29 cellular contexts compared by ENCODE assay signal in genomic region chr22:19238900-19239299, GRCh38. TPM values are rescaled to one million over a fixed set of nuclear protein-coding genes. Genes with fewer than 3 reads are reported as not detected.
A peak's percentile ranks its signal among the peaks of the same experiment; 100 is the strongest.
DNase-seq lines count a peak whose midpoint lies in the region; ATAC-seq and TF ChIP-seq lines count a peak whose summit lies in the region.
"Had no signal": no experiment of that assay in that cellular context is flagged by ENCODE, and none has a peak within 500 bp of the region (broad histone marks: within the 10 kb centered on the region; RNA-seq: fewer than 3 reads in every experiment).

No MANE protein-coding gene starts in this region.

- ATAC-seq in upper lobe of right lung (peak; percentile 72), GM21390 (IDR thresholded peaks at IDR 0.05; ENCODE audit: unreplicated experiment) (no peak)
- ATAC-seq: effector memory CD8-positive, alpha-beta T cell; Panc1; right lobe of liver had no signal

- H3K36me3 ChIP-seq in adipocyte (ENCODE audit: control insufficient read depth, insufficient read depth, low read length, severe bottlenecking) = peaks cover 74% of the 10 kb centered on the region
- peaks cover 0 to 50% (median 21%) of the 10 kb centered on the region in 4 donors for H3K36me3 ChIP-seq in esophagus muscularis mucosa
- H3K36me3 ChIP-seq in upper lobe of right lung = peaks cover 4% of the 10 kb centered on the region
- H3K36me3 ChIP-seq in endodermal cell (ENCODE audit: control insufficient read depth, insufficient read depth, low read length) = peaks cover 5% of the 10 kb centered on the region
- H3K36me3 ChIP-seq: right lobe of liver, transverse colon had no signal

- H3K4me1 ChIP-seq in adipocyte (ENCODE audit: control insufficient read depth, insufficient read depth, low read length) (peaks cover 6% of the 10 kb centered on the region), esophagus muscularis mucosa (peaks cover 3 to 13% (median 7%) of the 10 kb centered on the region in 4 donors), upper lobe of right lung (no peaks in the 10 kb centered on the region), endodermal cell (ENCODE audit: control insufficient read depth, insufficient read depth, low read length) (no peaks in the 10 kb centered on the region)
- H3K4me1 ChIP-seq: parathyroid adenoma, right lobe of liver, transverse colon had no signal

- no peak for TF ChIP-seq CTCF in esophagus muscularis mucosa (IDR thresholded peaks at IDR 0.05)
- TF ChIP-seq CTCF in upper lobe of right lung (IDR thresholded peaks at IDR 0.05) = no peak
- TF ChIP-seq CTCF in endodermal cell (conservative IDR thresholded peaks at IDR 0.05) = no peak

- H3K9ac ChIP-seq in adipocyte (ENCODE audit: low read length) (no peak overlapping the region), endodermal cell (ENCODE audit: extremely low read depth, low read length, poor library complexity, severe bottlenecking) (no peak overlapping the region)
- H3K9ac ChIP-seq: GM23248, parathyroid adenoma had no signal

- H3K4me3 ChIP-seq in adipocyte (ENCODE audit: low read length) = no peak overlapping the region
- H3K4me3 ChIP-seq in esophagus muscularis mucosa = no peak overlapping the region
- no peak overlapping the region for H3K4me3 ChIP-seq in upper lobe of right lung
- H3K4me3 ChIP-seq in endodermal cell (ENCODE audit: low read length) = no peak overlapping the region
- H3K4me3 ChIP-seq: coronary artery, GM23248, hepatocyte, right lobe of liver, transverse colon had no signal

- H3K27ac Mint-ChIP-seq in endodermal cell = no peak overlapping the region
- H3K27ac Mint-ChIP-seq: activated T-helper 2 cell treated with anti-CD3 and anti-CD28 coated beads, Interferon-gamma antibody, Interleukin-2, Interleukin-4, amounts not matched to agents 10 μg/mL and 5 μg/mL and 100 μg/mL, durations not matched to agents 14 hours and 24 hours and 36 hours; effector memory CD8-positive, alpha-beta T cell; memory B cell had no signal

- peak overlapping the region; percentile 33 to 69 (median 56) for H3K27ac ChIP-seq in esophagus muscularis mucosa (replicated peaks in 1 of 4)
- H3K27ac ChIP-seq in upper lobe of right lung = no peak overlapping the region
- no peak overlapping the region for H3K27ac ChIP-seq in endodermal cell (ENCODE audit: low read depth, low read length)
- H3K27ac ChIP-seq: GM23248, hepatocyte, parathyroid adenoma, right lobe of liver, transverse colon, WERI-Rb-1 had no signal

- no peaks in the 10 kb centered on the region for H3K27me3 Mint-ChIP-seq in endodermal cell (ENCODE audit: insufficient read depth)

- no peaks in the 10 kb centered on the region for H3K4me1 Mint-ChIP-seq in endodermal cell
- H3K4me1 Mint-ChIP-seq: memory B cell, neural crest cell had no signal

- H3K36me3 Mint-ChIP-seq in endodermal cell (ENCODE audit: low read depth) = peaks cover 7% of the 10 kb centered on the region
- H3K36me3 Mint-ChIP-seq: memory B cell had no signal

- intact Hi-C loops in esophagus muscularis mucosa (cut with DNase I) (no loop called here), upper lobe of right lung (cut with DNase I) (no loop called here)

- H3K9me3 Mint-ChIP-seq in endodermal cell = no peaks in the 10 kb centered on the region
- H3K9me3 Mint-ChIP-seq: activated T-helper 2 cell treated with anti-CD3 and anti-CD28 coated beads, Interferon-gamma antibody, Interleukin-2, Interleukin-4, amounts not matched to agents 10 μg/mL and 5 μg/mL and 100 μg/mL, durations not matched to agents 14 hours and 24 hours and 36 hours; effector memory CD8-positive, alpha-beta T cell; memory B cell; neural crest cell had no signal

- H3K9me3 ChIP-seq in adipocyte (ENCODE audit: control insufficient read depth, low read length) (no peaks in the 10 kb centered on the region), esophagus muscularis mucosa (no peaks in the 10 kb centered on the region), upper lobe of right lung (no peaks in the 10 kb centered on the region), endodermal cell (ENCODE audit: control insufficient read depth, low read length) (no peaks in the 10 kb centered on the region)
- H3K9me3 ChIP-seq: right lobe of liver, transverse colon had no signal

- H3K4me3 Mint-ChIP-seq in endodermal cell = no peak overlapping the region
- H3K4me3 Mint-ChIP-seq: effector memory CD8-positive, alpha-beta T cell; memory B cell; neural crest cell had no signal

- TF ChIP-seq POLR2A in esophagus muscularis mucosa (IDR thresholded peaks at IDR 0.05; ENCODE audit: low read depth) = no peak

- DNase-seq in adipocyte (ENCODE audit: low read depth) (peak; percentile 50), esophagus muscularis mucosa (ENCODE audit: extremely low spot score) (no peak), iris pigment epithelial cell (ENCODE audit: low read depth) (peak; percentile 25), upper lobe of right lung (no peak), NCI-H1694 treated with DMSO at 0.1 percent for 48 hours (lab: John Stamatoyannopoulos, UW) (no peak), endodermal cell (no peak)
- DNase-seq: activated CD4-positive, alpha-beta T cell treated with anti-CD3 and anti-CD28 coated beads for 48 hours; activated naive CD4-positive, alpha-beta T cell treated with anti-CD3 and anti-CD28 coated beads, Interleukin-2, amount 50 U/mL, for 16 hours; effector memory CD8-positive, alpha-beta T cell; erythroblast; GM23248; IMR-90; NCI-H146; NCI-H774; right lobe of liver; stimulated activated CD4-positive, alpha-beta T cell treated with anti-CD3 and anti-CD28 coated beads, Interleukin-12 subunit alpha, Interleukin-12 subunit beta, amount 100 ng/mL, for 4 hours; stimulated activated CD4-positive, alpha-beta T cell treated with anti-CD3 and anti-CD28 coated beads, Interleukin-4, amount 100 ng/mL, for 1 hour; SW 1271; T1000; transverse colon; WERI-Rb-1 had no signal

- 62% methylated on average over 7 of the region's 7 CpGs for WGBS in esophagus muscularis mucosa
- 90 to 92% methylated on average over 3 to 6 of the region's 7 CpGs for WGBS in endodermal cell (ENCODE audit: insufficient coverage in 1 of 2, insufficient read length in 1 of 2), 2 experiments

- no peak for TF ChIP-seq EP300 in esophagus muscularis mucosa (IDR thresholded peaks at IDR 0.05)

- H3K27me3 ChIP-seq in adipocyte (replicated peaks; ENCODE audit: control insufficient read depth, insufficient read depth, low read length) = no peaks in the 10 kb centered on the region
- no peaks in the 10 kb centered on the region for H3K27me3 ChIP-seq in esophagus muscularis mucosa
- H3K27me3 ChIP-seq in upper lobe of right lung = no peaks in the 10 kb centered on the region
- no peaks in the 10 kb centered on the region for H3K27me3 ChIP-seq in endodermal cell (ENCODE audit: control insufficient read depth, insufficient read depth, low read length, poor library complexity, severe bottlenecking)
- H3K27me3 ChIP-seq: hepatocyte, right lobe of liver, transverse colon had no signal

RNA-seq across cellular contexts. Expression of gene CLTCL1, which starts 52.6 kb away (rescaled TPM):
- total RNA-seq in esophagus muscularis mucosa = 1 to 10 TPM; 4.8 to 8.9 (median 6.0) TPM
- total RNA-seq in upper lobe of right lung = 4.3 TPM
- total RNA-seq in endodermal cell = 10 to 100 TPM; 11.8 to 14.4 TPM
- 8.0 TPM for polyA plus RNA-seq in endodermal cell (2013, experiment 1 of 2)
- polyA plus RNA-seq in endodermal cell (2013, experiment 2 of 2) = 6.6 TPM

Comparison
In these comparisons a context has a peak if more than half of its experiments do, and no peak if none do; other contexts are left out.
1. DNase-seq: peak in adipocyte (single experiment) and iris pigment epithelial cell (single experiment); none in esophagus muscularis mucosa (single experiment), upper lobe of right lung (single experiment), NCI-H1694 treated with DMSO at 0.1 percent for 48 hours (single experiment) and endodermal cell (single experiment).
2. H3K27ac ChIP-seq: peak in esophagus muscularis mucosa (4 of 4); none in upper lobe of right lung (single experiment) and endodermal cell (single experiment).